8 cellular contexts compared by ENCODE assay signal in genomic region chr11:30143098-30143705, GRCh38.
A peak's percentile ranks its signal among the peaks of the same experiment; 100 is the strongest.
DNase-seq lines count a peak whose midpoint lies in the region; ATAC-seq and TF ChIP-seq lines count a peak whose summit lies in the region.

No MANE protein-coding gene starts in this region.

- H3K27ac Mint-ChIP-seq in T-helper 17 cell: no peak overlapping the region

- intact Hi-C loops in adrenal gland (cut with DNase I): no loop called here
- intact Hi-C loops in lower leg skin (cut with DNase I; ENCODE audit: low total_unique reads): no loop called here

- H3K4me3 ChIP-seq in adrenal gland (no peak overlapping the region), kidney epithelial cell (ENCODE audit: low read depth, low read length) (no peak overlapping the region), lower leg skin (ENCODE audit: low read depth, poor library complexity, severe bottlenecking) (no peak overlapping the region)

- 12 to 21% (median 17%) methylated on average over 3 of the region's 3 CpGs for WGBS in adrenal gland, 4 donors
- 22% methylated on average over 3 of the region's 3 CpGs for WGBS in lower leg skin, 2 donors

- ATAC-seq in GM21723 (IDR thresholded peaks at IDR 0.05; ENCODE audit: unreplicated experiment): peak; percentile 62
- no peak for ATAC-seq in T-helper 17 cell

- H3K4me1 Mint-ChIP-seq in T-helper 17 cell: no peaks in the 10 kb centered on the region

- H3K36me3 ChIP-seq in adrenal gland (replicated peaks in 1 of 2) (no peaks in the 10 kb centered on the region), kidney epithelial cell (ENCODE audit: control insufficient read depth, insufficient read depth, low read length) (no peaks in the 10 kb centered on the region)

- H3K9me3 ChIP-seq in adrenal gland (replicated peaks in 1 of 3) (no peaks in the 10 kb centered on the region), T-helper 17 cell (ENCODE audit: control insufficient read depth, low read length, poor library complexity, severe bottlenecking) (no peaks in the 10 kb centered on the region)

- H3K27me3 Mint-ChIP-seq in T-helper 17 cell: peaks cover 10% of the 10 kb centered on the region

- H3K27ac ChIP-seq in adrenal gland: no peak overlapping the region

- peak; percentile 46 to 74 (median 62) for TF ChIP-seq CTCF in adrenal gland (IDR thresholded peaks at IDR 0.05)
- peak; percentile 64 for TF ChIP-seq CTCF in kidney epithelial cell (IDR thresholded peaks at IDR 0.05; ENCODE audit: insufficient read depth, low read length, poor library complexity, severe bottlenecking)
- TF ChIP-seq CTCF in lower leg skin (IDR thresholded peaks at IDR 0.05): no peak

- no peaks in the 10 kb centered on the region for H3K4me1 ChIP-seq in adrenal gland (replicated peaks in 1 of 2)

- peak; percentile 2 to 22 for DNase-seq in NOMO-1 (lab: John Stamatoyannopoulos, UW; ENCODE audit: unreplicated experiment in 2 of 2)
- no peak for DNase-seq in NOMO-1 treated with dmso at 0.1 percent for 144 hours (lab: John Stamatoyannopoulos, UW; ENCODE audit: unreplicated experiment)
- peak; percentile 71 for DNase-seq in NAMALWA (ENCODE audit: low spot score)
- peak in 2 of 7 donors; percentile 3 to 19 for DNase-seq in adrenal gland
- no peak for DNase-seq in kidney epithelial cell (ENCODE audit: low read depth)
- no peak for DNase-seq in T-helper 17 cell
- DNase-seq in lower leg skin (ENCODE audit: low spot score in 2 of 2): no peak

- H3K36me3 Mint-ChIP-seq in T-helper 17 cell (ENCODE audit: low read depth): no peaks in the 10 kb centered on the region

- H3K27me3 ChIP-seq in adrenal gland (no peaks in the 10 kb centered on the region), kidney epithelial cell (ENCODE audit: control insufficient read depth, insufficient read depth, low read length) (no peaks in the 10 kb centered on the region)

- H3K4me3 Mint-ChIP-seq in T-helper 17 cell: no peak overlapping the region

- TF ChIP-seq POLR2A in adrenal gland (IDR thresholded peaks at IDR 0.05) (no peak), lower leg skin (IDR thresholded peaks at IDR 0.05) (no peak)

Comparison
In these comparisons a context has a peak if more than half of its experiments do, and no peak if none do; other contexts are left out.
1. DNase-seq: peak in NOMO-1 (2 of 2) and NAMALWA (single experiment); none in NOMO-1 treated with dmso at 0.1 percent for 144 hours (single experiment), kidney epithelial cell (single experiment), T-helper 17 cell (0 of 3) and lower leg skin (0 of 2).
2. CTCF ChIP-seq: peak in adrenal gland (6 of 6) and kidney epithelial cell (single experiment); none in lower leg skin (0 of 3).